18 cellular contexts compared by ENCODE assay signal in the genomic region with DNA sequence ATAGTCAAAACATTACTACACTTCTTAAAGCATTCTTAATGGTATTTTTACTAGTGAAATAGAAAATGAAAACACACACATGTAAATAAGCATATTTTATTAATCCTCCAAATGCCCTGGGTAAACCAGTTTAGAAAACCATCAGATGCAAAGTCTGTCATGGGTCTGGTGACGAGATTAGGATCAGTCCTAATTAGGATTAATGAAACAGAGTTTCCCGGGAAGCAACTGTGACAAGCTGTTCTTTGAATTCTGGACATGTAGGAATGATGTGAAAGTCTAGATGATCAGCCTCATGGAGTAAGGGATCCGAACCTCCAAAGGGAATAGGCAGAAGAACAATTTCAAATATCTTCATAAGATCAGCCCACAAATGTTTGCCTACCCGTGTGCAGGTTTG.
DNase-seq lines count a peak whose midpoint lies in the region; TF ChIP-seq lines count a peak whose summit lies in the region.
"Had no signal": no experiment of that assay in that cellular context is flagged by ENCODE, and none has a peak within 500 bp of the region (broad histone marks: within the 10 kb centered on the region; RNA-seq: fewer than 3 reads in every experiment).

No MANE protein-coding gene starts in this region.

- TF ChIP-seq RAD21 in SK-N-SH (IDR thresholded peaks at IDR 0.05; ENCODE audit: low read length), result no peak; the same call in 1 of the 2 replicates

- peak in 1 of 2 experiments; percentile 76; a peak in 2 of 4 replicates for TF ChIP-seq EP300 in SK-N-SH (IDR thresholded peaks at IDR 0.05; ENCODE audit: borderline replicate concordance in 1 of 2, low read depth in 1 of 2, low read length in 1 of 2)

- peaks cover 61% of the 10 kb centered on the region for H3K4me1 ChIP-seq in cardiac muscle cell (ENCODE audit: low read depth)
- H3K4me1 ChIP-seq in SK-N-SH (ENCODE audit: control insufficient read depth in 1 of 2, insufficient read depth in 2 of 2, low read depth in 1 of 2, low read length in 1 of 2), result peaks cover 0 to 60% of the 10 kb centered on the region in 2 experiments; a peak in 2 of 4 replicates
- H3K4me1 ChIP-seq: A549 had no signal

- no peaks in the 10 kb centered on the region for H3K79me2 ChIP-seq in SK-N-SH (ENCODE audit: insufficient read depth)

- no peak overlapping the region for H2AFZ ChIP-seq in SK-N-SH (ENCODE audit: low read depth)
- H2AFZ ChIP-seq: GM23338 had no signal

- POLR2A ChIA-PET in SK-N-SH (lab: Yijun Ruan, JAX), result no interaction called here

- intact Hi-C loops in cardiac septum (cut with DNase I) (no loop called here), Calu3 (cut with micrococcal nuclease; ENCODE audit: unreplicated experiment) (no loop called here)

- 62% methylated on average over 4 of the region's 4 CpGs for WGBS in SK-N-SH (ENCODE audit: low lambda C conversion rate)

- no peaks in the 10 kb centered on the region for H3K27me3 Mint-ChIP-seq in Calu3 (ENCODE audit: unreplicated experiment)
- H3K27me3 Mint-ChIP-seq: CD4-positive, alpha-beta T cell had no signal

- H3K9me3 ChIP-seq in cardiac muscle cell (ENCODE audit: low read depth), result no peaks in the 10 kb centered on the region
- no peaks in the 10 kb centered on the region for H3K9me3 ChIP-seq in SK-N-SH
- H3K9me3 ChIP-seq: A549, Caco-2 had no signal

- no peaks in the 10 kb centered on the region for H3K4me1 Mint-ChIP-seq in Calu3 (ENCODE audit: low read depth, unreplicated experiment)
- H3K4me1 Mint-ChIP-seq: IgD-negative memory B cell had no signal

- H3K27ac ChIP-seq in cardiac muscle cell (peak overlapping the region; percentile 43), SK-N-SH (ENCODE audit: low read depth in 2 of 2, low read length in 1 of 2) (peak overlapping the region in 1 of 2 experiments; percentile 93; a peak in 2 of 4 replicates)
- H3K27ac ChIP-seq: 22Rv1, A549, C4-2B had no signal

- no peaks in the 10 kb centered on the region for H4K20me1 ChIP-seq in SK-N-SH (ENCODE audit: insufficient read depth)

- H3K4me3 Mint-ChIP-seq in Calu3 (ENCODE audit: low read depth, unreplicated experiment), result no peak overlapping the region
- H3K4me3 Mint-ChIP-seq: CD4-positive, alpha-beta T cell; GM23338; HFFc6; IgD-negative memory B cell had no signal

- H3K9ac ChIP-seq in SK-N-SH, result no peak overlapping the region

- CTCF ChIA-PET in SK-N-SH (lab: Yijun Ruan, JAX) (interaction anchor here (1.0 to 4.8 kb wide), 3 partner anchors 60 to 252 kb away, joined by 3 to 18 read pairs (median 6); no protein-coding TSS in a partner anchor), Calu3 (lab: Charles Lee) (no interaction called here)

- peaks cover 3% of the 10 kb centered on the region for H3K9me3 Mint-ChIP-seq in Calu3 (ENCODE audit: low read depth, unreplicated experiment)
- H3K9me3 Mint-ChIP-seq: CD4-positive, alpha-beta T cell; GM23338; HFFc6 had no signal

- H3F3A ChIP-seq in SK-N-SH (replicated peaks; ENCODE audit: insufficient read depth), result no peaks in the 10 kb centered on the region

- H3K4me3 ChIP-seq in cardiac muscle cell (no peak overlapping the region), SK-N-SH (ENCODE audit: low read depth in 2 of 2, low read length in 1 of 2) (no peak overlapping the region)
- H3K4me3 ChIP-seq: A549, GM23338 had no signal

- no peak overlapping the region for H3K27ac Mint-ChIP-seq in Calu3 (ENCODE audit: unreplicated experiment)
- H3K27ac Mint-ChIP-seq: CD4-positive, alpha-beta T cell; GM23338; HFFc6; IgD-negative memory B cell had no signal

- H3K9me2 ChIP-seq in SK-N-SH, result no peaks in the 10 kb centered on the region

- H3K27me3 ChIP-seq in cardiac muscle cell (no peaks in the 10 kb centered on the region), SK-N-SH (ENCODE audit: insufficient read depth) (no peaks in the 10 kb centered on the region)

- no peak for TF ChIP-seq CTCF in cardiac muscle cell (IDR thresholded peaks at IDR 0.05; ENCODE audit: low read depth, low read length)
- no peak for TF ChIP-seq CTCF in SK-N-SH (IDR thresholded peaks at IDR 0.05)
- no peak for TF ChIP-seq CTCF in GM20000 (IDR thresholded peaks at IDR 0.05; ENCODE audit: extremely low read depth, missing control alignments)
- TF ChIP-seq CTCF in Calu3 (IDR thresholded peaks at IDR 0.05; ENCODE audit: unreplicated experiment), result no peak

- no TSS peak for BruUV-seq in Calu3 (replicated peaks; lab: Mats Ljungman, UMichigan)

- H3K36me3 Mint-ChIP-seq in Calu3 (ENCODE audit: insufficient read depth, unreplicated experiment), result no peaks in the 10 kb centered on the region
- H3K36me3 Mint-ChIP-seq: IgD-negative memory B cell had no signal

- H3K36me3 ChIP-seq in cardiac muscle cell (no peaks in the 10 kb centered on the region), SK-N-SH (replicated peaks in 1 of 2; ENCODE audit: control insufficient read depth in 1 of 2, insufficient read depth in 2 of 2, low read length in 1 of 2) (peaks cover 0 to 27% of the 10 kb centered on the region in 2 experiments)

- no peak overlapping the region for H3K4me2 ChIP-seq in SK-N-SH
- H3K4me2 ChIP-seq: A549, GM23338 had no signal

- DNase-seq in cardiac muscle cell (ENCODE audit: low read depth in 1 of 2, low spot score in 1 of 2) (no peak), cardiac septum (ENCODE audit: low spot score) (no peak), NCI-H526 treated with DMSO at 0.1 percent for 48 hours (lab: John Stamatoyannopoulos, UW) (peak; percentile 20), SK-N-SH (peak; percentile 61), GM20000 (ENCODE audit: low spot score) (no peak), NCI-H1092 treated with DMSO at 0.1 percent for 48 hours (lab: John Stamatoyannopoulos, UW) (no peak), Calu3 (no peak), SHP77 treated with DMSO at 0.1 percent for 48 hours (lab: John Stamatoyannopoulos, UW) (no peak)
- DNase-seq: AML-193; Caco-2; CD4-positive, alpha-beta T cell; DMS 273 treated with DMSO at 0.1 percent for 48 hours; HFFc6 had no signal

TF ChIP-seq in SK-N-SH, 30 proteins besides CTCF, POLR2A, EP300 and RAD21 (continues in another document):
- TF ChIP-seq ELF1 (IDR thresholded peaks at IDR 0.05) (no peak), JUND (IDR thresholded peaks at IDR 0.05) (no peak), RXRA (IDR thresholded peaks at IDR 0.05; ENCODE audit: borderline replicate concordance, low read depth) (no peak), FOXJ3 (CRISPR knock-in tag; IDR thresholded peaks at IDR 0.05) (peak; percentile 34; the same call in 1 of the 2 replicates), RCOR1 (IDR thresholded peaks at IDR 0.05; ENCODE audit: low read length) (0 out of 2 replicates have a peak, but pooled peaks have one; percentile 55), TEAD4 (IDR thresholded peaks at IDR 0.05; ENCODE audit: borderline replicate concordance, insufficient read depth) (no peak), YY1 (IDR thresholded peaks at IDR 0.05; ENCODE audit: low read depth) (no peak), MXI1 (IDR thresholded peaks at IDR 0.05; ENCODE audit: low read depth, low read length) (0 out of 2 replicates have a peak, but pooled peaks have one; percentile 12), GATA2 (CRISPR knock-in tag; IDR thresholded peaks at IDR 0.05) (peak; percentile 87)
- TF ChIP-seq, protein P1, sequence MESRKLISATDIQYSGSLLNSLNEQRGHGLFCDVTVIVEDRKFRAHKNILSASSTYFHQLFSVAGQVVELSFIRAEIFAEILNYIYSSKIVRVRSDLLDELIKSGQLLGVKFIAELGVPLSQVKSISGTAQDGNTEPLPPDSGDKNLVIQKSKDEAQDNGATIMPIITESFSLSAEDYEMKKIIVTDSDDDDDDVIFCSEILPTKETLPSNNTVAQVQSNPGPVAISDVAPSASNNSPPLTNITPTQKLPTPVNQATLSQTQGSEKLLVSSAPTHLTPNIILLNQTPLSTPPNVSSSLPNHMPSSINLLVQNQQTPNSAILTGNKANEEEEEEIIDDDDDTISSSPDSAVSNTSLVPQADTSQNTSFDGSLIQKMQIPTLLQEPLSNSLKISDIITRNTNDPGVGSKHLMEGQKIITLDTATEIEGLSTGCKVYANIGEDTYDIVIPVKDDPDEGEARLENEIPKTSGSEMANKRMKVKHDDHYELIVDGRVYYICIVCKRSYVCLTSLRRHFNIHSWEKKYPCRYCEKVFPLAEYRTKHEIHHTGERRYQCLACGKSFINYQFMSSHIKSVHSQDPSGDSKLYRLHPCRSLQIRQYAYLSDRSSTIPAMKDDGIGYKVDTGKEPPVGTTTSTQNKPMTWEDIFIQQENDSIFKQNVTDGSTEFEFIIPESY (IDR thresholded peaks at IDR 0.05; ENCODE audit: borderline replicate concordance, low read depth), result no peak
- TF ChIP-seq, protein P2, sequence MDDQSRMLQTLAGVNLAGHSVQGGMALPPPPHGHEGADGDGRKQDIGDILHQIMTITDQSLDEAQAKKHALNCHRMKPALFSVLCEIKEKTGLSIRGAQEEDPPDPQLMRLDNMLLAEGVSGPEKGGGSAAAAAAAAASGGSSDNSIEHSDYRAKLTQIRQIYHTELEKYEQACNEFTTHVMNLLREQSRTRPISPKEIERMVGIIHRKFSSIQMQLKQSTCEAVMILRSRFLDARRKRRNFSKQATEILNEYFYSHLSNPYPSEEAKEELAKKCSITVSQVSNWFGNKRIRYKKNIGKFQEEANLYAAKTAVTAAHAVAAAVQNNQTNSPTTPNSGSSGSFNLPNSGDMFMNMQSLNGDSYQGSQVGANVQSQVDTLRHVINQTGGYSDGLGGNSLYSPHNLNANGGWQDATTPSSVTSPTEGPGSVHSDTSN (IDR thresholded peaks at IDR 0.05), result no peak
- TF ChIP-seq, protein P3, sequence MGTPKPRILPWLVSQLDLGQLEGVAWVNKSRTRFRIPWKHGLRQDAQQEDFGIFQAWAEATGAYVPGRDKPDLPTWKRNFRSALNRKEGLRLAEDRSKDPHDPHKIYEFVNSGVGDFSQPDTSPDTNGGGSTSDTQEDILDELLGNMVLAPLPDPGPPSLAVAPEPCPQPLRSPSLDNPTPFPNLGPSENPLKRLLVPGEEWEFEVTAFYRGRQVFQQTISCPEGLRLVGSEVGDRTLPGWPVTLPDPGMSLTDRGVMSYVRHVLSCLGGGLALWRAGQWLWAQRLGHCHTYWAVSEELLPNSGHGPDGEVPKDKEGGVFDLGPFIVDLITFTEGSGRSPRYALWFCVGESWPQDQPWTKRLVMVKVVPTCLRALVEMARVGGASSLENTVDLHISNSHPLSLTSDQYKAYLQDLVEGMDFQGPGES (IDR thresholded peaks at IDR 0.05; ENCODE audit: low read depth, low read length), result no peak

Comparison
In these comparisons a context has a peak if more than half of its experiments do, and no peak if none do; other contexts are left out.
1. DNase-seq: peak in NCI-H526 treated with DMSO at 0.1 percent for 48 hours (single experiment) and SK-N-SH (single experiment); none in cardiac muscle cell (0 of 2), cardiac septum (single experiment), GM20000 (single experiment), NCI-H1092 treated with DMSO at 0.1 percent for 48 hours (single experiment), Calu3 (single experiment) and SHP77 treated with DMSO at 0.1 percent for 48 hours (single experiment).